In genomic region chrX:139739138-139739537, GRCh38 we compare ENCODE assay signal across 9 cellular contexts. TPM values are rescaled to one million over a fixed set of nuclear protein-coding genes. Genes with fewer than 3 reads are reported as not detected.
A peak's percentile ranks its signal among the peaks of the same experiment; 100 is the strongest.
DNase-seq lines count a peak whose midpoint lies in the region; ATAC-seq and TF ChIP-seq lines count a peak whose summit lies in the region.
"Had no signal": no experiment of that assay in that cellular context is flagged by ENCODE, and none has a peak within 500 bp of the region (broad histone marks: within the 10 kb centered on the region; RNA-seq: fewer than 3 reads in every experiment).

No MANE protein-coding gene starts in this region.

- DNase-seq in GM04503 (ENCODE audit: low read depth): peak; percentile 33
- peak; percentile 26 for DNase-seq in dermis blood vessel endothelial cell
- no peak for DNase-seq in NCI-H446 treated with DMSO at 0.1 percent for 48 hours (lab: John Stamatoyannopoulos, UW)
- DNase-seq in coronary artery (ENCODE audit: low spot score): no peak
- DNase-seq in NCI-H1694 (lab: John Stamatoyannopoulos, UW): no peak
- DNase-seq in transverse colon: no peak
- DNase-seq: naive B cell had no signal

- no peak for TF ChIP-seq POLR2A in transverse colon (IDR thresholded peaks at IDR 0.05)

- H3K4me1 ChIP-seq in transverse colon: no peaks in the 10 kb centered on the region

- no peak overlapping the region for H3K4me3 ChIP-seq in coronary artery
- H3K4me3 ChIP-seq in transverse colon: no peak overlapping the region

- in situ Hi-C loops in transverse colon (cut with MboI; ENCODE audit: low pct_ligation_motif_present in 1 of 4, low pct_unique_long_range_greater_than_20kb in 1 of 4, low sequenced_read_pairs in 3 of 4): no loop called here

- ATAC-seq in GM21390 (IDR thresholded peaks at IDR 0.05; ENCODE audit: unreplicated experiment) (peak; percentile 97), HG03558 (IDR thresholded peaks at IDR 0.05; ENCODE audit: extremely low read depth, unreplicated experiment) (peak; percentile 94)

- 55 to 73% methylated on average over 2 of the region's 2 CpGs for WGBS in transverse colon (ENCODE audit: low coverage in 1 of 2), 2 donors

- H3K27ac ChIP-seq in coronary artery: no peak overlapping the region
- no peak overlapping the region for H3K27ac ChIP-seq in transverse colon

- H3K27me3 ChIP-seq in transverse colon: no peaks in the 10 kb centered on the region

- no peak for TF ChIP-seq CTCF in coronary artery (IDR thresholded peaks at IDR 0.05)
- TF ChIP-seq CTCF in transverse colon (IDR thresholded peaks at IDR 0.05): no peak

- intact Hi-C loops in transverse colon (cut with DNase I; ENCODE audit: low total_unique reads): no loop called here

- no peaks in the 10 kb centered on the region for H3K9me3 ChIP-seq in transverse colon

- H3K36me3 ChIP-seq in transverse colon: no peaks in the 10 kb centered on the region

- TF ChIP-seq EP300 in transverse colon (IDR thresholded peaks at IDR 0.05; ENCODE audit: low read depth): no peak

RNA-seq across cellular contexts. Expression of gene MCF2, which starts 31.2 kb away (rescaled TPM):
- 0.05 TPM in 1 of 2 replicates, not detected in the other for total RNA-seq in dermis blood vessel endothelial cell
- total RNA-seq in transverse colon: not detected

Comparison
In these comparisons a context has a peak if more than half of its experiments do, and no peak if none do; other contexts are left out.
1. DNase-seq: peak in GM04503 (single experiment) and dermis blood vessel endothelial cell (single experiment); none in NCI-H446 treated with DMSO at 0.1 percent for 48 hours (single experiment), coronary artery (single experiment), NCI-H1694 (single experiment) and transverse colon (single experiment).